In genomic region chr14:93333631-93334095, GRCh38 we compare ENCODE assay signal across 9 cellular contexts. TPM values are rescaled to one million over a fixed set of nuclear protein-coding genes. Genes with fewer than 3 reads are reported as not detected.
DNase-seq lines count a peak whose midpoint lies in the region; ATAC-seq, FAIRE-seq and TF ChIP-seq lines count a peak whose summit lies in the region.
"Had no signal": no experiment of that assay in that cellular context is flagged by ENCODE, and none has a peak within 500 bp of the region (broad histone marks: within the 10 kb centered on the region; RNA-seq: fewer than 3 reads in every experiment).

No MANE protein-coding gene starts in this region.

- no peak for ATAC-seq in pancreas
- no peak for ATAC-seq in HG02938 (IDR thresholded peaks at IDR 0.05; ENCODE audit: unreplicated experiment)

- CTCF ChIA-PET in PC-9 (lab: Charles Lee) (no interaction called here), endothelial cell of umbilical vein (lab: Charles Lee) (no interaction called here), GM10248 (lab: Yijun Ruan, JAX) (no interaction called here)

- H3K27me3 ChIP-seq in PC-9 (ENCODE audit: insufficient read depth, low read depth) (no peaks in the 10 kb centered on the region), endothelial cell of umbilical vein (ENCODE audit: control insufficient read depth in 2 of 2, insufficient read depth in 2 of 2, low read length in 2 of 2) (no peaks in the 10 kb centered on the region), pancreas (no peaks in the 10 kb centered on the region)

- H4K20me1 ChIP-seq in PC-9 (ENCODE audit: insufficient read depth) (peaks cover 17% of the 10 kb centered on the region; the same call in 1 of the 2 replicates), endothelial cell of umbilical vein (replicated peaks; ENCODE audit: control insufficient read depth, extremely low read depth, insufficient read depth, low read length) (no peaks in the 10 kb centered on the region)

- TF ChIP-seq POLR2A in endothelial cell of umbilical vein (IDR thresholded peaks at IDR 0.05; ENCODE audit: low read depth, low read length): no peak

- H3K4me1 ChIP-seq in ES-I3 (ENCODE audit: insufficient read depth, low read length) (peaks cover 15% of the 10 kb centered on the region), PC-9 (replicated peaks; ENCODE audit: insufficient read depth) (peaks cover 37% of the 10 kb centered on the region), endothelial cell of umbilical vein (ENCODE audit: control insufficient read depth, extremely low read depth, insufficient read depth, low read length) (peaks cover 26% of the 10 kb centered on the region), pancreas (peaks cover 13 to 40% (median 25%) of the 10 kb centered on the region in 3 donors)

- dilution Hi-C loops in endothelial cell of umbilical vein (cut with MboI; ENCODE audit: extremely low pct_ligation_motif_present, low sequenced_read_pairs): no loop called here

- H3F3A ChIP-seq in PC-9 (ENCODE audit: insufficient read depth, low read depth): peaks cover 30% of the 10 kb centered on the region

- H3K4me3 ChIP-seq in PC-9: peak overlapping the region; percentile 71
- H3K4me3 ChIP-seq in endothelial cell of umbilical vein (replicated peaks in 1 of 3; ENCODE audit: insufficient read depth in 1 of 3, low read depth in 1 of 3, low read length in 3 of 3): peak overlapping the region; percentile 24 to 94 (median 64)
- H3K4me3 ChIP-seq in pancreas: peak overlapping the region; percentile 79 to 95 (median 89)

- no peak for TF ChIP-seq CTCF in PC-9 (conservative IDR thresholded peaks at IDR 0.05)
- no peak for TF ChIP-seq CTCF in endothelial cell of umbilical vein (IDR thresholded peaks at IDR 0.05; ENCODE audit: extremely low read depth in 1 of 2, insufficient read depth in 1 of 2, low read depth in 1 of 2, low read length in 2 of 2)
- no peak for TF ChIP-seq CTCF in pancreas (IDR thresholded peaks at IDR 0.05)
- TF ChIP-seq CTCF in GM10248 (IDR thresholded peaks at IDR 0.05; ENCODE audit: control extremely low read depth, extremely low read depth, low read depth, missing control alignments): no peak

- DNase-seq in PC-9 (no peak), endothelial cell of umbilical vein (ENCODE audit: low read depth, low spot score) (no peak), pancreas (no peak), AG08396 (ENCODE audit: low spot score) (no peak), Ammon's horn (ENCODE audit: low spot score) (no peak), GM10248 (ENCODE audit: extremely low spot score) (no peak)

- no peaks in the 10 kb centered on the region for H3K9me1 ChIP-seq in endothelial cell of umbilical vein (replicated peaks; ENCODE audit: control insufficient read depth, extremely low read depth, insufficient read depth, low read length)

- no peaks in the 10 kb centered on the region for H3K9me2 ChIP-seq in PC-9 (ENCODE audit: insufficient read depth)

- H3K36me3 ChIP-seq in ES-I3 (ENCODE audit: insufficient read depth, low read length) (no peaks in the 10 kb centered on the region; the same call in none of the 2 replicates), PC-9 (ENCODE audit: low read depth) (no peaks in the 10 kb centered on the region), endothelial cell of umbilical vein (ENCODE audit: control insufficient read depth in 2 of 2, extremely low read depth in 1 of 2, insufficient read depth in 2 of 2, low read length in 2 of 2) (no peaks in the 10 kb centered on the region), pancreas (no peaks in the 10 kb centered on the region)

- H3K9me3 ChIP-seq in ES-I3 (ENCODE audit: control insufficient read depth, insufficient read depth, low read length): peaks cover 3% of the 10 kb centered on the region; the same call in 1 of the 2 replicates
- H3K9me3 ChIP-seq in PC-9 (ENCODE audit: insufficient read depth, low read depth): no peaks in the 10 kb centered on the region
- no peaks in the 10 kb centered on the region for H3K9me3 ChIP-seq in endothelial cell of umbilical vein (replicated peaks; ENCODE audit: control insufficient read depth, insufficient read depth, low read length)
- H3K9me3 ChIP-seq in pancreas: no peaks in the 10 kb centered on the region

- intact Hi-C loops in PC-9 (cut with micrococcal nuclease; ENCODE audit: unreplicated experiment) (no loop called here), endothelial cell of umbilical vein (cut with micrococcal nuclease) (loop anchor here (1.0 to 10.0 kb wide), 6 partner anchors 76 to 1823 kb away; partner anchors contain the start of genes GON7, ITPK1, MOAP1 and PPP4R3A), pancreas (cut with DNase I) (no loop called here)

- H3K79me2 ChIP-seq in PC-9 (ENCODE audit: low read depth): peaks cover 49% of the 10 kb centered on the region
- H3K79me2 ChIP-seq in endothelial cell of umbilical vein (ENCODE audit: control insufficient read depth, insufficient read depth, low read length): peaks cover 40% of the 10 kb centered on the region

- FAIRE-seq in endothelial cell of umbilical vein (lab: Jason Lieb, UNC): no peak
- FAIRE-seq in pancreas (lab: Jason Lieb, UNC): no peak

- H3K4me2 ChIP-seq in PC-9 (peak overlapping the region; percentile 88), endothelial cell of umbilical vein (ENCODE audit: insufficient read depth, low read length) (peak overlapping the region; percentile 86)

- H3K9ac ChIP-seq in ES-I3 (ENCODE audit: low read depth, low read length) (peak overlapping the region; percentile 60), endothelial cell of umbilical vein (replicated peaks; ENCODE audit: extremely low read depth, insufficient read depth, low read length) (peak overlapping the region; percentile 81)

- POLR2A ChIA-PET in PC-9 (lab: Charles Lee; ENCODE audit: unreplicated experiment): no interaction called here
- POLR2A ChIA-PET in endothelial cell of umbilical vein (lab: Charles Lee): no interaction called here
- POLR2A ChIA-PET in GM10248 (lab: Yijun Ruan, JAX): no interaction called here

- H3K27ac ChIP-seq in PC-9 (peak overlapping the region; percentile 82), endothelial cell of umbilical vein (ENCODE audit: insufficient read depth, low read depth, low read length) (peak overlapping the region; percentile 53), pancreas (peak overlapping the region; percentile 46 to 97 (median 94))

- no TSS peak for BruUV-seq in PC-9 (replicated peaks; lab: Mats Ljungman, UMichigan)
- BruUV-seq in endothelial cell of umbilical vein (replicated peaks; lab: Mats Ljungman, UMichigan): no TSS peak

- H2AFZ ChIP-seq in PC-9 (peak overlapping the region; percentile 83), endothelial cell of umbilical vein (ENCODE audit: low read depth, low read length) (peak overlapping the region; percentile 66)

- WGBS in pancreas, 2 donors: 6 to 7% methylated on average over 7 of the region's 7 CpGs

TF ChIP-seq in endothelial cell of umbilical vein, 7 proteins besides CTCF, POLR2A, EP300 and RAD21:
- no peak for TF ChIP-seq EZH2 (IDR thresholded peaks at IDR 0.05; ENCODE audit: borderline replicate concordance, low read depth, low read length, severe bottlenecking)
- no peak for TF ChIP-seq POLR2AphosphoS5 (IDR thresholded peaks at IDR 0.05; ENCODE audit: insufficient read depth, low read depth, low read length)

RNA-seq across cellular contexts. Expression of gene BTBD7, which starts 0.8 kb away (rescaled TPM):
- total RNA-seq in PC-9 (2021) (30.1 and 31.4 TPM in 2 replicates), endothelial cell of umbilical vein (47.8 and 50.2 TPM in 2 replicates), pancreas (10 to 100 TPM; 12.1 to 21.6 (median 15.0) TPM)
- polyA plus RNA-seq in endothelial cell of umbilical vein (16.9 and 20.9 TPM in 2 replicates), pancreas (1 to 10 TPM; 6.3 to 8.9 TPM)
- polyA plus RNA-seq in endothelial cell of umbilical vein (2011; cell fraction: cytosol; rRNA removed): 17.7 and 18.2 TPM in 2 replicates
- polyA plus RNA-seq in endothelial cell of umbilical vein (2011; cell fraction: nucleus; rRNA removed): 32.9 and 35.0 TPM in 2 replicates
- 16.3 and 21.4 TPM in 2 replicates for polyA plus RNA-seq in endothelial cell of umbilical vein (2012)
- polyA minus RNA-seq in endothelial cell of umbilical vein: 46.4 and 53.0 TPM in 2 replicates
- polyA minus RNA-seq in endothelial cell of umbilical vein (2011; cell fraction: cytosol; rRNA and poly(A)+ RNA removed): 14.6 TPM
- 31.0 and 41.6 TPM in 2 replicates for polyA minus RNA-seq in endothelial cell of umbilical vein (2011; cell fraction: nucleus; rRNA and poly(A)+ RNA removed)

RNA-seq across cellular contexts. Expression of gene COX8C, which starts 13.3 kb away (rescaled TPM):
- not detected in 2 replicates for total RNA-seq in PC-9 (2021)
- not detected in 2 replicates for total RNA-seq in endothelial cell of umbilical vein
- polyA plus RNA-seq in endothelial cell of umbilical vein: not detected in 2 replicates
- polyA plus RNA-seq in endothelial cell of umbilical vein (2011; cell fraction: cytosol; rRNA removed): not detected in 2 replicates
- polyA plus RNA-seq in endothelial cell of umbilical vein (2011; cell fraction: nucleus; rRNA removed): not detected in 2 replicates
- polyA plus RNA-seq in endothelial cell of umbilical vein (2012): not detected in 2 replicates
- not detected in 2 replicates for polyA minus RNA-seq in endothelial cell of umbilical vein
- not detected for polyA minus RNA-seq in endothelial cell of umbilical vein (2011; cell fraction: cytosol; rRNA and poly(A)+ RNA removed)
- polyA minus RNA-seq in endothelial cell of umbilical vein (2011; cell fraction: nucleus; rRNA and poly(A)+ RNA removed): not detected in 2 replicates
- not detected for total RNA-seq in pancreas
- polyA plus RNA-seq in pancreas: not detected
- total RNA-seq: pulmonary artery endothelial cell had no signal
